Comparison of ENCODE assay signal across 22 cellular contexts in the genomic region with DNA sequence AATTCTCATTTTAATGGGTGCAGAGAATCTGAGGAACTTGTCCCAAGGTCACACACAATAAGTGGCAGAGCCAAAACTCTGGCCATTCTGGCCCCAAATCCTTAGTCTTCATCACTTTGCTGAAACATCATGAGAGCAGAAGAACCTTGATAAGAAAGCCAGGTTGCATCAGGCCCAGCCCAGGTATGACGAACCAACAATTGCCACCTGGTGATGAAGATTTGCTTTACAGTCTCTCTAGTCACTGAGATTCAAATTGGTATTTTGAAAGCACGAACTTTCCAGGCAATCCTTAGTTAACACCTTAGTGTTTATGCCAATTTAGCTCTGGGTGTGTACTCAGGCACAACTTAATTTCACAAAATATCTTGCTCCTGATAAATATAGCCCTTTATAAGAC.
DNase-seq lines count a peak whose midpoint lies in the region; ATAC-seq, FAIRE-seq and TF ChIP-seq lines count a peak whose summit lies in the region.
"Had no signal": no experiment of that assay in that cellular context is flagged by ENCODE, and none has a peak within 500 bp of the region (broad histone marks: within the 10 kb centered on the region; RNA-seq: fewer than 3 reads in every experiment).

No MANE protein-coding gene starts in this region.

- no peak overlapping the region for H3K23ac ChIP-seq in IMR-90 (ENCODE audit: low read depth, low read length)
- H3K23ac ChIP-seq in mesendoderm (ENCODE audit: low read length): no peak overlapping the region

- H3K9ac ChIP-seq in IMR-90 (ENCODE audit: low read depth, low read length) (no peak overlapping the region), mesendoderm (ENCODE audit: low read length) (no peak overlapping the region), HepG2 (ENCODE audit: insufficient read depth, low read depth, low read length) (no peak overlapping the region)
- H3K9ac ChIP-seq: BLaER1, GM23248 had no signal

- H4K20me1 ChIP-seq in IMR-90 (ENCODE audit: insufficient read depth, low read length) (no peaks in the 10 kb centered on the region), HepG2 (ENCODE audit: insufficient read depth, low read length) (no peaks in the 10 kb centered on the region)
- H4K20me1 ChIP-seq: BLaER1 had no signal

- H3K4me1 ChIP-seq in IMR-90 (ENCODE audit: control insufficient read depth, insufficient read depth, low read length): no peaks in the 10 kb centered on the region; the same call in 1 of the 2 replicates
- no peaks in the 10 kb centered on the region for H3K4me1 ChIP-seq in foreskin keratinocyte
- H3K4me1 ChIP-seq in mesendoderm (ENCODE audit: control insufficient read depth, low read depth, low read length): no peaks in the 10 kb centered on the region
- H3K4me1 ChIP-seq in HepG2 (ENCODE audit: insufficient read depth, low read length): no peaks in the 10 kb centered on the region
- H3K4me1 ChIP-seq in heart right ventricle: no peaks in the 10 kb centered on the region
- H3K4me1 ChIP-seq: BLaER1 had no signal

- no peak overlapping the region for H2AK9ac ChIP-seq in IMR-90 (replicated peaks; ENCODE audit: low read depth, low read length, poor library complexity)

- WGBS in IMR-90 (ENCODE audit: extremely low coverage in 2 of 2, insufficient read length in 1 of 2), 2 experiments: no CpG with 5 or more reads among the region's 2 CpGs
- WGBS in mesendoderm (ENCODE audit: extremely low coverage, insufficient coverage, low lambda C conversion rate): no CpG with 5 or more reads among the region's 2 CpGs
- WGBS in HepG2 (ENCODE audit: low lambda C conversion rate): 0% methylated on average over 2 of the region's 2 CpGs
- 46 to 53% methylated on average over 2 of the region's 2 CpGs for WGBS in heart right ventricle, 2 donors

- H2BK15ac ChIP-seq in IMR-90 (ENCODE audit: low read depth, low read length): 0 out of 3 replicates have a peak overlapping the region, but pooled peaks have one; percentile 21
- H2BK15ac ChIP-seq in mesendoderm (replicated peaks; ENCODE audit: low read depth): no peak overlapping the region

- H2BK20ac ChIP-seq in IMR-90 (ENCODE audit: low read depth, low read length): no peak overlapping the region

- H3K79me1 ChIP-seq in IMR-90 (ENCODE audit: low read depth in 1 of 2, low read length in 2 of 2) (no peaks in the 10 kb centered on the region), mesendoderm (ENCODE audit: low read length) (no peaks in the 10 kb centered on the region)

- H3K18ac ChIP-seq in IMR-90 (ENCODE audit: low read depth, low read length) (no peak overlapping the region), mesendoderm (ENCODE audit: low read length) (no peak overlapping the region)

- no peak for TF ChIP-seq POLR2A in IMR-90 (IDR thresholded peaks at IDR 0.05; ENCODE audit: low read depth, low read length)
- TF ChIP-seq POLR2A in HepG2 (IDR thresholded peaks at IDR 0.05; ENCODE audit: insufficient read depth in 1 of 2, low read depth in 2 of 2, low read length in 2 of 2): no peak

- no peak for TF ChIP-seq RAD21 in IMR-90 (IDR thresholded peaks at IDR 0.05; ENCODE audit: low read length)
- no peak for TF ChIP-seq RAD21 in HepG2 (CRISPR knock-in tag; IDR thresholded peaks at IDR 0.05)

- H3K27me3 ChIP-seq in IMR-90 (ENCODE audit: control insufficient read depth, insufficient read depth, low read length): no peaks in the 10 kb centered on the region
- H3K27me3 ChIP-seq in foreskin keratinocyte: no peaks in the 10 kb centered on the region
- no peaks in the 10 kb centered on the region for H3K27me3 ChIP-seq in mesendoderm (ENCODE audit: insufficient read depth, low read length, poor library complexity)
- no peaks in the 10 kb centered on the region for H3K27me3 ChIP-seq in HepG2 (ENCODE audit: control insufficient read depth in 1 of 2, insufficient read depth in 2 of 2, low read length in 2 of 2)
- no peaks in the 10 kb centered on the region for H3K27me3 ChIP-seq in heart right ventricle
- H3K27me3 ChIP-seq: BLaER1 had no signal

- TF ChIP-seq CTCF in IMR-90 (conservative IDR thresholded peaks at IDR 0.05; ENCODE audit: low read depth, low read length) (no peak), foreskin keratinocyte (conservative IDR thresholded peaks at IDR 0.05) (peak; percentile 18), HepG2 (CRISPR knock-in tag; IDR thresholded peaks at IDR 0.05) (no peak), heart right ventricle (IDR thresholded peaks at IDR 0.05) (no peak)

- H3K79me2 ChIP-seq in mesendoderm (ENCODE audit: control insufficient read depth, insufficient read depth, low read length): no peaks in the 10 kb centered on the region
- H3K79me2 ChIP-seq in HepG2 (ENCODE audit: insufficient read depth, low read length): no peaks in the 10 kb centered on the region

- BruUV-seq in IMR-90 (replicated peaks; lab: Mats Ljungman, UMichigan): no TSS peak
- no TSS peak for BruUV-seq in HepG2 (replicated peaks; lab: Mats Ljungman, UMichigan)

- H3K4me2 ChIP-seq in IMR-90 (ENCODE audit: low read depth, low read length) (no peak overlapping the region), mesendoderm (ENCODE audit: low read length) (no peak overlapping the region), HepG2 (ENCODE audit: low read depth, low read length) (no peak overlapping the region)
- H3K4me2 ChIP-seq: BLaER1 had no signal

- H3K27ac ChIP-seq in IMR-90 (ENCODE audit: insufficient read depth, low read length) (no peak overlapping the region), foreskin keratinocyte (no peak overlapping the region), mesendoderm (ENCODE audit: low read depth, low read length) (no peak overlapping the region), HepG2 (ENCODE audit: extremely low read length, insufficient read depth, low read length) (no peak overlapping the region), heart right ventricle (no peak overlapping the region)
- H3K27ac ChIP-seq: 22Rv1, BLaER1, C4-2B, GM23248 had no signal

- H2BK5ac ChIP-seq in IMR-90 (ENCODE audit: low read depth, low read length, poor library complexity, severe bottlenecking) (no peak overlapping the region), mesendoderm (ENCODE audit: low read length) (no peak overlapping the region)

- H2AFZ ChIP-seq in IMR-90 (replicated peaks; ENCODE audit: low read length, poor library complexity) (no peak overlapping the region), HepG2 (ENCODE audit: low read length) (no peak overlapping the region)
- H2AFZ ChIP-seq: GM23248 had no signal

- FAIRE-seq in HepG2 (lab: Jason Lieb, UNC): no peak
- FAIRE-seq: A204.1, D721Med, G401.6, GM12892, H54 had no signal

- no peaks in the 10 kb centered on the region for H3K36me3 ChIP-seq in IMR-90 (ENCODE audit: control insufficient read depth, insufficient read depth, low read length)
- no peaks in the 10 kb centered on the region for H3K36me3 ChIP-seq in mesendoderm (ENCODE audit: control insufficient read depth, insufficient read depth, low read length)
- H3K36me3 ChIP-seq in HepG2 (replicated peaks in 1 of 2; ENCODE audit: control insufficient read depth in 1 of 2, insufficient read depth in 2 of 2, low read length in 2 of 2): no peaks in the 10 kb centered on the region
- H3K36me3 ChIP-seq in heart right ventricle: no peaks in the 10 kb centered on the region
- H3K36me3 ChIP-seq: BLaER1 had no signal

- H4K8ac ChIP-seq in IMR-90 (ENCODE audit: low read depth in 2 of 2, low read length in 2 of 2): no peak overlapping the region
- no peak overlapping the region for H4K8ac ChIP-seq in mesendoderm (ENCODE audit: low read depth, low read length)

- H3K9me3 ChIP-seq in IMR-90 (ENCODE audit: control insufficient read depth, insufficient read depth, low read length): no peaks in the 10 kb centered on the region
- H3K9me3 ChIP-seq in HepG2 (ENCODE audit: low read length): no peaks in the 10 kb centered on the region
- peaks cover 0 to 3% (median 0%) of the 10 kb centered on the region in 11 donors for H3K9me3 ChIP-seq in heart right ventricle
- H3K9me3 ChIP-seq: BLaER1 had no signal

- DNase-seq in DMS53 (lab: John Stamatoyannopoulos, UW): peak; percentile 1
- no peak for DNase-seq in DMS53 treated with DMSO at 0.1 percent for 48 hours (lab: John Stamatoyannopoulos, UW; ENCODE audit: unreplicated experiment)
- no peak for DNase-seq in IMR-90
- DNase-seq in foreskin keratinocyte: no peak
- peak; percentile 51 for DNase-seq in mesendoderm
- no peak for DNase-seq in HepG2 (ENCODE audit: low spot score)
- DNase-seq in heart right ventricle: no peak
- DNase-seq in sciatic nerve (ENCODE audit: low spot score): no peak
- DNase-seq: CD4-positive, CD25-positive, alpha-beta regulatory T cell; CD8-positive, alpha-beta memory T cell; DMS 273 treated with DMSO at 0.1 percent for 48 hours; DND-41; GM23248; HFFc6 had no signal

- no peak overlapping the region for H2AK5ac ChIP-seq in IMR-90 (ENCODE audit: low read depth, low read length)
- H2AK5ac ChIP-seq in mesendoderm (ENCODE audit: low read length): no peak overlapping the region

- intact Hi-C loops in IMR-90 (cut with micrococcal nuclease): loop anchor here (5.0 kb wide), 1 partner anchor 198 kb away; no protein-coding TSS in a partner anchor
- intact Hi-C loops in HepG2 (cut with micrococcal nuclease; ENCODE audit: unreplicated experiment): no loop called here
- intact Hi-C loops in heart right ventricle (cut with DNase I): no loop called here
- intact Hi-C loops in sciatic nerve (cut with DNase I): no loop called here

- POLR2A ChIA-PET in IMR-90 (lab: Charles Lee; ENCODE audit: unreplicated experiment): no interaction called here
- POLR2A ChIA-PET in HepG2 (lab: Yijun Ruan, JAX): no interaction called here

- no peak overlapping the region for H3K4ac ChIP-seq in IMR-90 (ENCODE audit: low read depth, low read length)
- no peak overlapping the region for H3K4ac ChIP-seq in mesendoderm (ENCODE audit: low read depth, low read length)

- CTCF ChIA-PET in IMR-90 (lab: Yijun Ruan, JAX): no interaction called here
- CTCF ChIA-PET in HepG2 (lab: Yijun Ruan, JAX; ENCODE audit: low intra/inter-chr PET ratio, low total read pairs): no interaction called here

- H3K56ac ChIP-seq in IMR-90 (ENCODE audit: extremely low read depth, insufficient read depth, low read length): no peak overlapping the region
- H3K56ac ChIP-seq in mesendoderm (ENCODE audit: low read length): no peak overlapping the region

- no peak overlapping the region for H4K91ac ChIP-seq in IMR-90 (ENCODE audit: insufficient read depth, low read depth, low read length)

- in situ Hi-C loops in IMR-90 (cut with MboI; ENCODE audit: low sequenced_read_pairs): no loop called here
- in situ Hi-C loops in HepG2 (cut with HindIII; ENCODE audit: extremely low pct_ligation_motif_present, low pct_unique_long_range_greater_than_20kb): no loop called here

- dilution Hi-C loops in IMR-90 (cut with HindIII; ENCODE audit: low sequenced_read_pairs, unreplicated experiment): no loop called here

- H3K4me3 ChIP-seq in IMR-90 (ENCODE audit: insufficient read depth, low read depth, low read length) (no peak overlapping the region), mesendoderm (ENCODE audit: low read length) (no peak overlapping the region), HepG2 (replicated peaks in 1 of 3; ENCODE audit: insufficient read depth in 1 of 3, low read depth in 2 of 3, low read length in 3 of 3) (no peak overlapping the region), heart right ventricle (no peak overlapping the region)
- H3K4me3 ChIP-seq: BLaER1, GM23248 had no signal

- no peaks in the 10 kb centered on the region for H3K9me1 ChIP-seq in IMR-90 (ENCODE audit: insufficient read depth, low read length)

- no peak overlapping the region for H2BK120ac ChIP-seq in IMR-90 (ENCODE audit: low read depth, low read length)
- no peak overlapping the region for H2BK120ac ChIP-seq in mesendoderm (ENCODE audit: low read depth, low read length)

- ATAC-seq in IMR-90 (ENCODE audit: low read depth) (no peak), foreskin keratinocyte (no peak), HepG2 (no peak), heart right ventricle (no peak), sciatic nerve (no peak)

- H4K5ac ChIP-seq in IMR-90 (ENCODE audit: low read depth, low read length): no peak overlapping the region
- H4K5ac ChIP-seq in mesendoderm (ENCODE audit: low read length): no peak overlapping the region

- no peak overlapping the region for H3K14ac ChIP-seq in IMR-90 (replicated peaks; ENCODE audit: low read depth, low read length)

- TF ChIP-seq EP300 in HepG2 (IDR thresholded peaks at IDR 0.05; ENCODE audit: low read depth in 2 of 2, low read length in 2 of 2) (no peak), HepG2 (CRISPR knock-in tag; IDR thresholded peaks at IDR 0.05; ENCODE audit: borderline replicate concordance) (no peak)

Comparison
In these comparisons a context has a peak if more than half of its experiments do, and no peak if none do; other contexts are left out.
1. DNase-seq: peak in DMS53 (single experiment) and mesendoderm (single experiment); none in DMS53 treated with DMSO at 0.1 percent for 48 hours (single experiment), IMR-90 (single experiment), foreskin keratinocyte (0 of 2), HepG2 (single experiment), heart right ventricle (0 of 2) and sciatic nerve (single experiment).